In genomic region chr14:89179891-89180404, GRCh38 we compare ENCODE assay signal across 19 cellular contexts.
A peak's percentile ranks its signal among the peaks of the same experiment; 100 is the strongest.
DNase-seq lines count a peak whose midpoint lies in the region; ATAC-seq and TF ChIP-seq lines count a peak whose summit lies in the region.
"Had no signal": no experiment of that assay in that cellular context is flagged by ENCODE, and none has a peak within 500 bp of the region (broad histone marks: within the 10 kb centered on the region; RNA-seq: fewer than 3 reads in every experiment).

No MANE protein-coding gene starts in this region.

- no peaks in the 10 kb centered on the region for H3K27me3 ChIP-seq in thoracic aorta (replicated peaks; ENCODE audit: insufficient read depth)
- H3K27me3 ChIP-seq: MG63, ovary, upper lobe of left lung had no signal

- H3K27ac ChIP-seq in thoracic aorta: peak overlapping the region; percentile 76 to 85
- H3K27ac ChIP-seq: ovary, upper lobe of left lung, WERI-Rb-1 had no signal

- no peak overlapping the region for H3K4me3 Mint-ChIP-seq in activated naive CD8-positive, alpha-beta T cell
- H3K4me3 Mint-ChIP-seq in activated naive CD8-positive, alpha-beta T cell treated with anti-CD3 and anti-CD28 coated beads, Interleukin-2, amount 50 U/mL, for 24 hours: no peak overlapping the region
- no peak overlapping the region for H3K4me3 Mint-ChIP-seq in WTC11

- CTCF ChIA-PET in WTC11 (lab: Charles Lee): no interaction called here

- H3K9me3 ChIP-seq in thoracic aorta: no peaks in the 10 kb centered on the region
- H3K9me3 ChIP-seq: MG63, ovary, upper lobe of left lung had no signal

- peaks cover 22% of the 10 kb centered on the region for H3K4me1 Mint-ChIP-seq in activated naive CD8-positive, alpha-beta T cell (ENCODE audit: low read depth)
- H3K4me1 Mint-ChIP-seq in activated naive CD8-positive, alpha-beta T cell treated with anti-CD3 and anti-CD28 coated beads, Interleukin-2, amount 50 U/mL, for 24 hours: peaks cover 9% of the 10 kb centered on the region
- H3K4me1 Mint-ChIP-seq in WTC11: peaks cover 13% of the 10 kb centered on the region

- ATAC-seq in activated naive CD8-positive, alpha-beta T cell treated with anti-CD3 and anti-CD28 coated beads, Interleukin-2, amount 50 U/mL, for 24 hours: no peak
- ATAC-seq in WTC11 (no peak), thoracic aorta (ENCODE audit: insufficient number of reproducible peaks, low FRiP score, low read depth) (peak; percentile 53)
- ATAC-seq: K562, left colon, right cardiac atrium had no signal

- H3K9me3 Mint-ChIP-seq in activated naive CD8-positive, alpha-beta T cell (ENCODE audit: low read depth): no peaks in the 10 kb centered on the region
- H3K9me3 Mint-ChIP-seq in activated naive CD8-positive, alpha-beta T cell treated with anti-CD3 and anti-CD28 coated beads, Interleukin-2, amount 50 U/mL, for 24 hours: no peaks in the 10 kb centered on the region
- no peaks in the 10 kb centered on the region for H3K9me3 Mint-ChIP-seq in WTC11

- H3K27me3 Mint-ChIP-seq in activated naive CD8-positive, alpha-beta T cell: no peaks in the 10 kb centered on the region
- H3K27me3 Mint-ChIP-seq in activated naive CD8-positive, alpha-beta T cell treated with anti-CD3 and anti-CD28 coated beads, Interleukin-2, amount 50 U/mL, for 24 hours: no peaks in the 10 kb centered on the region
- H3K27me3 Mint-ChIP-seq in WTC11 (ENCODE audit: low read depth): no peaks in the 10 kb centered on the region

- peak overlapping the region; percentile 37 for H3K27ac Mint-ChIP-seq in activated naive CD8-positive, alpha-beta T cell
- H3K27ac Mint-ChIP-seq in activated naive CD8-positive, alpha-beta T cell treated with anti-CD3 and anti-CD28 coated beads, Interleukin-2, amount 50 U/mL, for 24 hours: no peak overlapping the region
- H3K27ac Mint-ChIP-seq in WTC11: peak overlapping the region; percentile 84

- peaks cover 18% of the 10 kb centered on the region for H3K36me3 Mint-ChIP-seq in activated naive CD8-positive, alpha-beta T cell
- H3K36me3 Mint-ChIP-seq in activated naive CD8-positive, alpha-beta T cell treated with anti-CD3 and anti-CD28 coated beads, Interleukin-2, amount 50 U/mL, for 24 hours (ENCODE audit: low read depth): peaks cover 19% of the 10 kb centered on the region
- H3K36me3 Mint-ChIP-seq in WTC11: peaks cover 31% of the 10 kb centered on the region

- no peak for TF ChIP-seq CTCF in WTC11 (IDR thresholded peaks at IDR 0.05)
- no peak for TF ChIP-seq CTCF in thoracic aorta (IDR thresholded peaks at IDR 0.05)

- no peak for DNase-seq in activated naive CD8-positive, alpha-beta T cell treated with anti-CD3 and anti-CD28 coated beads, Interleukin-2, amount 50 U/mL, for 24 hours
- DNase-seq in WTC11 (ENCODE audit: low spot score) (no peak), myocyte (ENCODE audit: low read depth) (peak; percentile 47), thoracic aorta (ENCODE audit: low spot score) (no peak), epidermal melanocyte (ENCODE audit: insufficient read length, low spot score) (no peak), cerebellar nuclear complex (lab: John Stamatoyannopoulos, UW) (no peak)
- no peak for DNase-seq in activated CD4-positive, alpha-beta T cell treated with anti-CD3 and anti-CD28 coated beads, Interleukin-2, amount 50 U/mL, for 4 hours
- DNase-seq: activated gamma-delta T cell, EL, left colon, mesendoderm, MG63, NCI-H2081 treated with DMSO at 0.1 percent for 48 hours, ovary, WERI-Rb-1 had no signal

- no peaks in the 10 kb centered on the region for H3K36me3 ChIP-seq in thoracic aorta
- H3K36me3 ChIP-seq: MG63, ovary, WERI-Rb-1 had no signal

- no peak overlapping the region for H3K4me3 ChIP-seq in thoracic aorta
- H3K4me3 ChIP-seq: K562, MG63, ovary, upper lobe of left lung had no signal

- POLR2A ChIA-PET in WTC11 (lab: Charles Lee): no interaction called here

- peaks cover 37 to 74% of the 10 kb centered on the region in 2 donors for H3K4me1 ChIP-seq in thoracic aorta (ENCODE audit: control insufficient read depth in 1 of 2, low read depth in 2 of 2)

TF ChIP-seq in WTC11, 78 proteins besides CTCF, POLR2A, EP300 and RAD21:
- TF ChIP-seq NFYB (CRISPR knock-in tag; conservative IDR thresholded peaks at IDR 0.05; ENCODE audit: low read depth) (no peak), ATF3 (CRISPR knock-in tag; conservative IDR thresholded peaks at IDR 0.05) (no peak), SMAD3 (CRISPR knock-in tag; IDR thresholded peaks at IDR 0.05; ENCODE audit: borderline replicate concordance) (no peak), MYBL2 (CRISPR knock-in tag; IDR thresholded peaks at IDR 0.05) (no peak), TP53 (CRISPR knock-in tag; IDR thresholded peaks at IDR 0.05) (no peak), SOX15 (CRISPR knock-in tag; IDR thresholded peaks at IDR 0.05) (no peak), ATF1 (CRISPR knock-in tag; IDR thresholded peaks at IDR 0.05) (no peak), ZNF671 (CRISPR knock-in tag; IDR thresholded peaks at IDR 0.05) (no peak), GABPB1 (CRISPR knock-in tag; IDR thresholded peaks at IDR 0.05) (no peak), FOXP1 (CRISPR knock-in tag; IDR thresholded peaks at IDR 0.05; ENCODE audit: borderline replicate concordance) (no peak), HMGA2 (CRISPR knock-in tag; IDR thresholded peaks at IDR 0.05) (no peak), NFATC4 (CRISPR knock-in tag; IDR thresholded peaks at IDR 0.05) (no peak)
- TF ChIP-seq, protein P1, sequence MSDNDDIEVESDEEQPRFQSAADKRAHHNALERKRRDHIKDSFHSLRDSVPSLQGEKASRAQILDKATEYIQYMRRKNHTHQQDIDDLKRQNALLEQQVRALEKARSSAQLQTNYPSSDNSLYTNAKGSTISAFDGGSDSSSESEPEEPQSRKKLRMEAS (CRISPR knock-in tag; IDR thresholded peaks at IDR 0.05): no peak
- TF ChIP-seq, protein P2, sequence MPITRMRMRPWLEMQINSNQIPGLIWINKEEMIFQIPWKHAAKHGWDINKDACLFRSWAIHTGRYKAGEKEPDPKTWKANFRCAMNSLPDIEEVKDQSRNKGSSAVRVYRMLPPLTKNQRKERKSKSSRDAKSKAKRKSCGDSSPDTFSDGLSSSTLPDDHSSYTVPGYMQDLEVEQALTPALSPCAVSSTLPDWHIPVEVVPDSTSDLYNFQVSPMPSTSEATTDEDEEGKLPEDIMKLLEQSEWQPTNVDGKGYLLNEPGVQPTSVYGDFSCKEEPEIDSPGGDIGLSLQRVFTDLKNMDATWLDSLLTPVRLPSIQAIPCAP (CRISPR knock-in tag; IDR thresholded peaks at IDR 0.05): no peak
